Comparison of ENCODE assay signal across 13 cellular contexts in genomic region chr7:13980474-13980873, GRCh38. TPM values are rescaled to one million over a fixed set of nuclear protein-coding genes. Genes with fewer than 3 reads are reported as not detected.
DNase-seq lines count a peak whose midpoint lies in the region; ATAC-seq and TF ChIP-seq lines count a peak whose summit lies in the region.
"Had no signal": no experiment of that assay in that cellular context is flagged by ENCODE, and none has a peak within 500 bp of the region (broad histone marks: within the 10 kb centered on the region; RNA-seq: fewer than 3 reads in every experiment).

No MANE protein-coding gene starts in this region.

- H3K36me3 ChIP-seq in HUES6 (ENCODE audit: control insufficient read depth, insufficient read depth, low read length) (peaks cover 17% of the 10 kb centered on the region), brain microvascular endothelial cell (replicated peaks) (no peaks in the 10 kb centered on the region)

- no peaks in the 10 kb centered on the region for H3K9me3 ChIP-seq in HUES6 (ENCODE audit: control insufficient read depth, insufficient read depth, low read depth, low read length)

- in situ Hi-C loops in brain microvascular endothelial cell (cut with HindIII; ENCODE audit: low pct_ligation_motif_present, low sequenced_read_pairs): no loop called here

- H3K36me3 Mint-ChIP-seq in type B pancreatic cell: peaks cover 3% of the 10 kb centered on the region
- H3K36me3 Mint-ChIP-seq in nephron progenitor cell (ENCODE audit: low read depth): peaks cover 28% of the 10 kb centered on the region
- H3K36me3 Mint-ChIP-seq: CD8-positive, alpha-beta memory T cell; immature natural killer cell had no signal

- H3K27me3 ChIP-seq in HUES6 (ENCODE audit: control insufficient read depth, insufficient read depth, low read length) (no peaks in the 10 kb centered on the region), brain microvascular endothelial cell (replicated peaks) (no peaks in the 10 kb centered on the region)

- H3K27ac Mint-ChIP-seq in type B pancreatic cell: peak overlapping the region; percentile 74
- no peak overlapping the region for H3K27ac Mint-ChIP-seq in nephron progenitor cell
- H3K27ac Mint-ChIP-seq: CD8-positive, alpha-beta memory T cell; immature natural killer cell; T-helper 2 cell treated with Interferon-gamma antibody and Interleukin-4, amounts not matched to agents 5 μg/mL and 100 μg/mL, for 36 hours had no signal

- ATAC-seq in GM21360 (IDR thresholded peaks at IDR 0.05; ENCODE audit: unreplicated experiment) (no peak), GM21423 (IDR thresholded peaks at IDR 0.05; ENCODE audit: unreplicated experiment) (no peak)

- H3K27me3 Mint-ChIP-seq in type B pancreatic cell (no peaks in the 10 kb centered on the region), nephron progenitor cell (ENCODE audit: low read depth, poor library complexity) (no peaks in the 10 kb centered on the region)

- H3K9ac ChIP-seq in HUES6 (ENCODE audit: low read length): no peak overlapping the region

- no peak for DNase-seq in brain microvascular endothelial cell
- peak; percentile 21 for DNase-seq in iris pigment epithelial cell (ENCODE audit: low read depth)
- no peak for DNase-seq in type B pancreatic cell (ENCODE audit: extremely low spot score, unreplicated experiment)
- no peak for DNase-seq in nephron progenitor cell
- DNase-seq: activated gamma-delta T cell; CD8-positive, alpha-beta memory T cell; immature natural killer cell; NCI-H1048; NCI-H345 had no signal

- H3K4me3 ChIP-seq in HUES6 (ENCODE audit: low read depth, low read length) (no peak overlapping the region), brain microvascular endothelial cell (ENCODE audit: low read depth, low read length) (no peak overlapping the region)

- H3K4me3 Mint-ChIP-seq in type B pancreatic cell (peak overlapping the region; percentile 51), nephron progenitor cell (no peak overlapping the region)
- H3K4me3 Mint-ChIP-seq: CD8-positive, alpha-beta memory T cell; immature natural killer cell; T-helper 2 cell treated with Interferon-gamma antibody and Interleukin-4, amounts not matched to agents 5 μg/mL and 100 μg/mL, for 36 hours had no signal

- H3K4me1 Mint-ChIP-seq in type B pancreatic cell (ENCODE audit: unreplicated experiment) (peaks cover 24% of the 10 kb centered on the region), nephron progenitor cell (peaks cover 30% of the 10 kb centered on the region)
- H3K4me1 Mint-ChIP-seq: immature natural killer cell had no signal

- no peak for TF ChIP-seq CTCF in brain microvascular endothelial cell (IDR thresholded peaks at IDR 0.05; ENCODE audit: low read depth, low read length, missing control alignments)
- TF ChIP-seq CTCF in type B pancreatic cell (conservative IDR thresholded peaks at IDR 0.05): no peak
- no peak for TF ChIP-seq CTCF in nephron progenitor cell (IDR thresholded peaks at IDR 0.05)

- H3K4me1 ChIP-seq in HUES6 (ENCODE audit: control insufficient read depth, insufficient read depth, low read length): peaks cover 57% of the 10 kb centered on the region

- H3K9me3 Mint-ChIP-seq in type B pancreatic cell (no peaks in the 10 kb centered on the region), nephron progenitor cell (no peaks in the 10 kb centered on the region)
- H3K9me3 Mint-ChIP-seq: CD8-positive, alpha-beta memory T cell; T-helper 2 cell treated with Interferon-gamma antibody and Interleukin-4, amounts not matched to agents 5 μg/mL and 100 μg/mL, for 36 hours had no signal

- H3K27ac ChIP-seq in HUES6 (ENCODE audit: low read depth, low read length) (peak overlapping the region; percentile 56; the same call in 1 of the 2 replicates), brain microvascular endothelial cell (peak overlapping the region; percentile 45)

RNA-seq across cellular contexts. Expression of gene ETV1, which starts 9.0 kb away (rescaled TPM):
- total RNA-seq in type B pancreatic cell (ENCODE audit: low replicate concordance): 15.4 and 35.6 TPM in 2 replicates
